1 cellular context compared by ENCODE assay signal in the genomic region with DNA sequence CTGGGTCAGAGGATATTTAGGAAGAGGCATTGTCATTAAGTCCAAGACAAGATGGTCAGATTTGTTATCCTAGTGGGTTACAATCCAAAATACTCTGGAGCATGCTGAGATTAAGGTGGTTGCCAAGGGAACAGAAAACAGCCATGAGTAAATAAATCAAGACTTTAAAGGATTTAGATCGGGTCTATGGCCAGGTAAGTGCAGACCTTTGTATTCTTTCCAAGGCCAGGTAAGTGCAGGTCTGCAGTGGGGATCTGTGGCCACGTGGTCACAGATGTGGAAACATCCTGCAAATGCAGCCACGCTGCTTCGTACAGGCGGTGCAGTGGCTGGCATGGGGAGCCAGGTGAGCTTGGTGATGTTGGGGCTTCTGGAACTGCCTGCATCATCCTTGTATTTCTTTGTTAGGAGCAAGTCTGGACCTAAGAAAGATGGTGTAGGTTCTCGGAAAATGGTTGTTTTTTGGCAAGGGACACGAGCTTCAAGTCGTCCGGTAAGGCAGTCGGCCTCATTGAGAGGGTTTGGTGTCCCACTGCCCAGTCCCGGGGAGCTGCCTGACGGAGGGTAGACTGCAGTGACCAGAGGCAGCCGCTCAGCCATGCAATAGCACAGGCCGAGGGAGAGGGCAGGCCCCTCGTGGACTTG.
TF ChIP-seq lines count a peak whose summit lies in the region.

No MANE protein-coding gene starts in this region.

TF ChIP-seq in K562, 482 proteins besides CTCF, POLR2A, EP300 and RAD21 (continued from another document):
- TF ChIP-seq MGA (IDR thresholded peaks at IDR 0.05) (peak; percentile 44; the same call in 1 of the 2 replicates), CHD2 (IDR thresholded peaks at IDR 0.05; ENCODE audit: low read depth, low read length) (no peak), NR2F6 (CRISPR knock-in tag; IDR thresholded peaks at IDR 0.05) (no peak), RERE (CRISPR knock-in tag; IDR thresholded peaks at IDR 0.05; ENCODE audit: borderline replicate concordance) (no peak), CSDE1 (IDR thresholded peaks at IDR 0.05) (0 out of 4 replicates have a peak, but pooled peaks of 1 of the 2 experiments have one; percentile 7), HNRNPUL1 (IDR thresholded peaks at IDR 0.05; ENCODE audit: low read length) (no peak), CUX1 (CRISPR knock-in tag; IDR thresholded peaks at IDR 0.05) (0 out of 2 replicates have a peak, but pooled peaks have one; percentile 51)
- TF ChIP-seq, protein P1, sequence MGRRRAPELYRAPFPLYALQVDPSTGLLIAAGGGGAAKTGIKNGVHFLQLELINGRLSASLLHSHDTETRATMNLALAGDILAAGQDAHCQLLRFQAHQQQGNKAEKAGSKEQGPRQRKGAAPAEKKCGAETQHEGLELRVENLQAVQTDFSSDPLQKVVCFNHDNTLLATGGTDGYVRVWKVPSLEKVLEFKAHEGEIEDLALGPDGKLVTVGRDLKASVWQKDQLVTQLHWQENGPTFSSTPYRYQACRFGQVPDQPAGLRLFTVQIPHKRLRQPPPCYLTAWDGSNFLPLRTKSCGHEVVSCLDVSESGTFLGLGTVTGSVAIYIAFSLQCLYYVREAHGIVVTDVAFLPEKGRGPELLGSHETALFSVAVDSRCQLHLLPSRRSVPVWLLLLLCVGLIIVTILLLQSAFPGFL (CRISPR knock-in tag; IDR thresholded peaks at IDR 0.05), result 0 out of 2 replicates have a peak, but pooled peaks have one; percentile 21
- TF ChIP-seq, protein P2, sequence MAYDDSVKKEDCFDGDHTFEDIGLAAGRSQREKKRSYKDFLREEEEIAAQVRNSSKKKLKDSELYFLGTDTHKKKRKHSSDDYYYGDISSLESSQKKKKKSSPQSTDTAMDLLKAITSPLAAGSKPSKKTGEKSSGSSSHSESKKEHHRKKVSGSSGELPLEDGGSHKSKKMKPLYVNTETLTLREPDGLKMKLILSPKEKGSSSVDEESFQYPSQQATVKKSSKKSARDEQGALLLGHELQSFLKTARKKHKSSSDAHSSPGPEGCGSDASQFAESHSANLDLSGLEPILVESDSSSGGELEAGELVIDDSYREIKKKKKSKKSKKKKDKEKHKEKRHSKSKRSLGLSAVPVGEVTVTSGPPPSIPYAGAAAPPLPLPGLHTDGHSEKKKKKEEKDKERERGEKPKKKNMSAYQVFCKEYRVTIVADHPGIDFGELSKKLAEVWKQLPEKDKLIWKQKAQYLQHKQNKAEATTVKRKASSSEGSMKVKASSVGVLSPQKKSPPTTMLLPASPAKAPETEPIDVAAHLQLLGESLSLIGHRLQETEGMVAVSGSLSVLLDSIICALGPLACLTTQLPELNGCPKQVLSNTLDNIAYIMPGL (CRISPR knock-in tag; IDR thresholded peaks at IDR 0.05), result 0 out of 2 replicates have a peak, but pooled peaks have one; percentile 61
